ENCODE assay signal across 1 cellular context in the genomic region with DNA sequence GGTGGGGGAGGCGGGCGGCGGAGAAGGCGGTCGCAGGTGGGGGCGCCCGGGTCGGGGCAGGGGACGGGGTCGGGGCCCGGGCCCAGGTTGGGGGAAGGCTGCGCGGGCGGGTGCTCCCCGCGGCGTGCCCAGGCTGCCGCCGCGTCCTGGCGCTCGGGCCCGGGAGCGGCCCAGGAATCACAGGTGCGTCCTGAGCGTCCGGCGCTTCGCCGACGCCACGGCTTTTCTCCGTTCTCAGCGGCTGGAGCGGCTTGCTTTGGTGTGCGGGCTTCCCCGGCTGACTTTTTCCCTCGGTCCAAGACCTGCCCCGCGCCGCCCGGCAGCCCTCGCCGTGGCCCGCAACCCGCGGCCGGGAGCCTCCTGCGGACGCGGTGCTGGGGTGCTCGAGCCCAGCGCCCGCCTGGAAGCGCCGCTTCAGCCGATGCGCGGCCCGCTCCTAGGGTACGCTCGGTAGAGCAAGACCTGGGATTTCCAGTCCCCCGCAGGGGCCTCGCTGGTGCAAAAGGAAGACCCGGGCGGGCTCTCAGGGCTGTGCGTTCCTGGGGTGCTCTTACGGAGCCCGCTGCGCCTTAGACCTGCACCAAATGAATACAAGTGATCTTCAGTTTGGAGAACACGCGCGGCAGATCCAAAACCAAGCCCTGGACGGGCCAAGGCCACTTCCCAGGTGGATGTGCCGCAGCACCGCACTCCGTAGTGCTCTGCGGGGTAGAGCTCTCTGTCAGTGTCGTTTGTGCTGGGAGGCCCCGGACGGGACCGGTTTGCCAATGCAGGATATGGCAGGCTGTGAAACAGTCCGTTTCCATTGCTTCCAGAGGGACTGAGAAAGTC.
TF ChIP-seq lines count a peak whose summit lies in the region.

No MANE protein-coding gene starts in this region.

TF ChIP-seq in K562, 482 proteins besides CTCF, POLR2A, EP300 and RAD21 (continued from another document):
- TF ChIP-seq AFF4 (CRISPR knock-in tag; IDR thresholded peaks at IDR 0.05) (0 out of 2 replicates have a peak, but pooled peaks have one; percentile 44), ZNF232 (CRISPR knock-in tag; IDR thresholded peaks at IDR 0.05) (no peak), TEAD4 (IDR thresholded peaks at IDR 0.05; ENCODE audit: low read length) (no peak), TEAD4 (CRISPR knock-in tag; IDR thresholded peaks at IDR 0.05; ENCODE audit: borderline replicate concordance) (no peak), ZNF57 (CRISPR knock-in tag; IDR thresholded peaks at IDR 0.05) (no peak), ZNF717 (CRISPR knock-in tag; IDR thresholded peaks at IDR 0.05) (no peak), IFI16 (CRISPR knock-in tag; IDR thresholded peaks at IDR 0.05) (no peak), SETDB1 (IDR thresholded peaks at IDR 0.05; ENCODE audit: low read length) (no peak), FUS (optimal IDR thresholded peaks at IDR 0.05; ENCODE audit: low read depth, low read length) (no peak), RAD51 (IDR thresholded peaks at IDR 0.05; ENCODE audit: borderline replicate concordance, low read depth) (no peak), LCOR (CRISPR knock-in tag; IDR thresholded peaks at IDR 0.05) (no peak), ZNF507 (tag; conservative IDR thresholded peaks at IDR 0.05) (no peak), ZBTB1 (CRISPR knock-in tag; IDR thresholded peaks at IDR 0.05; ENCODE audit: borderline replicate concordance, low read depth) (0 out of 2 replicates have a peak, but pooled peaks have one; percentile 31)
- TF ChIP-seq, protein P1, sequence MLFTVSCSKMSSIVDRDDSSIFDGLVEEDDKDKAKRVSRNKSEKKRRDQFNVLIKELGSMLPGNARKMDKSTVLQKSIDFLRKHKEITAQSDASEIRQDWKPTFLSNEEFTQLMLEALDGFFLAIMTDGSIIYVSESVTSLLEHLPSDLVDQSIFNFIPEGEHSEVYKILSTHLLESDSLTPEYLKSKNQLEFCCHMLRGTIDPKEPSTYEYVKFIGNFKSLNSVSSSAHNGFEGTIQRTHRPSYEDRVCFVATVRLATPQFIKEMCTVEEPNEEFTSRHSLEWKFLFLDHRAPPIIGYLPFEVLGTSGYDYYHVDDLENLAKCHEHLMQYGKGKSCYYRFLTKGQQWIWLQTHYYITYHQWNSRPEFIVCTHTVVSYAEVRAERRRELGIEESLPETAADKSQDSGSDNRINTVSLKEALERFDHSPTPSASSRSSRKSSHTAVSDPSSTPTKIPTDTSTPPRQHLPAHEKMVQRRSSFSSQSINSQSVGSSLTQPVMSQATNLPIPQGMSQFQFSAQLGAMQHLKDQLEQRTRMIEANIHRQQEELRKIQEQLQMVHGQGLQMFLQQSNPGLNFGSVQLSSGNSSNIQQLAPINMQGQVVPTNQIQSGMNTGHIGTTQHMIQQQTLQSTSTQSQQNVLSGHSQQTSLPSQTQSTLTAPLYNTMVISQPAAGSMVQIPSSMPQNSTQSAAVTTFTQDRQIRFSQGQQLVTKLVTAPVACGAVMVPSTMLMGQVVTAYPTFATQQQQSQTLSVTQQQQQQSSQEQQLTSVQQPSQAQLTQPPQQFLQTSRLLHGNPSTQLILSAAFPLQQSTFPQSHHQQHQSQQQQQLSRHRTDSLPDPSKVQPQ (CRISPR knock-in tag; IDR thresholded peaks at IDR 0.05; ENCODE audit: borderline replicate concordance) = no peak
